Comparison of ENCODE assay signal across 8 cellular contexts in genomic region chr1:31788825-31789256, GRCh38. TPM values are rescaled to one million over a fixed set of nuclear protein-coding genes. Genes with fewer than 3 reads are reported as not detected.
A peak's percentile ranks its signal among the peaks of the same experiment; 100 is the strongest.
DNase-seq lines count a peak whose midpoint lies in the region; ATAC-seq and TF ChIP-seq lines count a peak whose summit lies in the region.

No MANE protein-coding gene starts in this region.

- H3K36me3 ChIP-seq in OCI-LY7 (ENCODE audit: insufficient read depth, low read length) (no peaks in the 10 kb centered on the region), lower lobe of right lung (no peaks in the 10 kb centered on the region), tibial artery (no peaks in the 10 kb centered on the region)

- H2AFZ ChIP-seq in OCI-LY7 (ENCODE audit: low read length): peak overlapping the region; percentile 82

- peak; percentile 42 to 48 for ATAC-seq in activated CD4-positive, CD25-positive, alpha-beta regulatory T cell treated with anti-CD3 and anti-CD28 coated beads, Interleukin-2, amount 50 U/mL, for 24 hours
- ATAC-seq in HG02840 (IDR thresholded peaks at IDR 0.05; ENCODE audit: low FRiP score, unreplicated experiment): peak; percentile 16
- peak; percentile 43 to 64 for ATAC-seq in lower lobe of right lung
- ATAC-seq in GM21360 (IDR thresholded peaks at IDR 0.05; ENCODE audit: unreplicated experiment): no peak

- H3K27me3 ChIP-seq in lower lobe of right lung (ENCODE audit: low read depth): no peaks in the 10 kb centered on the region
- H3K27me3 ChIP-seq in tibial artery: peaks cover 0 to 8% of the 10 kb centered on the region in 2 donors

- no peak for DNase-seq in activated CD4-positive, CD25-positive, alpha-beta regulatory T cell (lab: John Stamatoyannopoulos, UW)
- DNase-seq in OCI-LY7 (ENCODE audit: low spot score) (peak; percentile 81), choroid plexus epithelial cell (ENCODE audit: low read depth) (peak; percentile 73), lower lobe of right lung (no peak), tibial artery (peak in 1 of 2 donors; percentile 35)

- no TSS peak for BruUV-seq in OCI-LY7 (replicated peaks; lab: Mats Ljungman, UMichigan)

- intact Hi-C loops in OCI-LY7 (cut with micrococcal nuclease; ENCODE audit: unreplicated experiment): loop anchor here (1.0 to 5.0 kb wide), 9 partner anchors 27 to 367 kb away; no protein-coding TSS in a partner anchor
- intact Hi-C loops in lower lobe of right lung (cut with DNase I): no loop called here
- intact Hi-C loops in tibial artery (cut with DNase I; ENCODE audit: low total_unique reads): loop anchor here (2.0 kb wide), 1 partner anchor 124 kb away; no protein-coding TSS in a partner anchor

- H3K4me2 ChIP-seq in OCI-LY7 (ENCODE audit: low read length): peak overlapping the region; percentile 90

- TF ChIP-seq CTCF in OCI-LY7 (conservative IDR thresholded peaks at IDR 0.05; ENCODE audit: low read length) (no peak), choroid plexus epithelial cell (conservative IDR thresholded peaks at IDR 0.05; ENCODE audit: low read depth, low read length) (no peak), lower lobe of right lung (IDR thresholded peaks at IDR 0.05) (no peak), tibial artery (IDR thresholded peaks at IDR 0.05) (no peak)

- no peaks in the 10 kb centered on the region for H4K20me1 ChIP-seq in OCI-LY7 (ENCODE audit: insufficient read depth, low read length)

- peaks cover 50% of the 10 kb centered on the region for H3K4me1 ChIP-seq in OCI-LY7 (ENCODE audit: insufficient read depth, low read length, poor library complexity, severe bottlenecking)
- H3K4me1 ChIP-seq in lower lobe of right lung: no peaks in the 10 kb centered on the region
- peaks cover 0 to 13% (median 6%) of the 10 kb centered on the region in 4 donors for H3K4me1 ChIP-seq in tibial artery

- POLR2A ChIA-PET in OCI-LY7 (lab: Charles Lee): interaction anchor here (0.7 to 1.1 kb wide), 5 partner anchors 20 to 167 kb away, joined by 3 to 6 read pairs (median 3); no protein-coding TSS in a partner anchor

- H3K9me3 ChIP-seq in OCI-LY7 (ENCODE audit: low read length) (no peaks in the 10 kb centered on the region), lower lobe of right lung (no peaks in the 10 kb centered on the region), tibial artery (no peaks in the 10 kb centered on the region)

- H3K4me3 ChIP-seq in OCI-LY7 (ENCODE audit: low read depth, low read length, poor library complexity, severe bottlenecking): peak overlapping the region; percentile 77
- peak overlapping the region; percentile 76 for H3K4me3 ChIP-seq in choroid plexus epithelial cell (ENCODE audit: low read depth, low read length)
- peak overlapping the region; percentile 66 for H3K4me3 ChIP-seq in lower lobe of right lung
- H3K4me3 ChIP-seq in tibial artery: peak overlapping the region; percentile 52 to 72

- H3K27ac ChIP-seq in OCI-LY7 (ENCODE audit: low read depth, low read length, poor library complexity, severe bottlenecking) (peak overlapping the region; percentile 82), lower lobe of right lung (peak overlapping the region; percentile 88), tibial artery (peak overlapping the region; percentile 72 to 78)

- CTCF ChIA-PET in OCI-LY7 (lab: Charles Lee; ENCODE audit: unreplicated experiment): interaction anchor here (0.5 to 2.5 kb wide), 7 partner anchors 10 to 320 kb away, joined by 3 to 13 read pairs (median 4); no protein-coding TSS in a partner anchor

- no peaks in the 10 kb centered on the region for H3K79me2 ChIP-seq in OCI-LY7 (ENCODE audit: insufficient read depth, low read depth, low read length)

- H3K9me2 ChIP-seq in OCI-LY7 (ENCODE audit: insufficient read depth, low read length): no peaks in the 10 kb centered on the region

RNA-seq across cellular contexts. Expression of gene ADGRB2, which starts 24.7 kb away (rescaled TPM):
- 4.0 and 4.1 TPM in 2 replicates for total RNA-seq in OCI-LY7 (2014; rRNA removed; shearing (Covaris generic))
- total RNA-seq in OCI-LY7 (2022) (11.4 and 11.5 TPM in 2 replicates), lower lobe of right lung (1.1 TPM)

RNA-seq across cellular contexts. Expression of gene SPOCD1, which starts 27.0 kb away (rescaled TPM):
- total RNA-seq in OCI-LY7 (2014; rRNA removed; shearing (Covaris generic)): 0.60 and 0.85 TPM in 2 replicates
- total RNA-seq in OCI-LY7 (2022) (1.0 and 1.1 TPM in 2 replicates), lower lobe of right lung (21.6 TPM)

Comparison
In these comparisons a context has a peak if more than half of its experiments do, and no peak if none do; other contexts are left out.
1. DNase-seq: peak in OCI-LY7 (single experiment) and choroid plexus epithelial cell (single experiment); none in activated CD4-positive, CD25-positive, alpha-beta regulatory T cell (0 of 4) and lower lobe of right lung (single experiment).
2. RNA of gene SPOCD1, which starts 27.0 kb away (total RNA-seq): 21.6 TPM in lower lobe of right lung (single experiment); 0.60 to 1.1 TPM in OCI-LY7; every median in the first group is over 10 times any median in the second.
3. Peak in every context shown above with its lines, with median percentiles within 50 percentile points of each other: H3K27ac ChIP-seq and H3K4me3 ChIP-seq.